26 cellular contexts compared by ENCODE assay signal in the genomic region with DNA sequence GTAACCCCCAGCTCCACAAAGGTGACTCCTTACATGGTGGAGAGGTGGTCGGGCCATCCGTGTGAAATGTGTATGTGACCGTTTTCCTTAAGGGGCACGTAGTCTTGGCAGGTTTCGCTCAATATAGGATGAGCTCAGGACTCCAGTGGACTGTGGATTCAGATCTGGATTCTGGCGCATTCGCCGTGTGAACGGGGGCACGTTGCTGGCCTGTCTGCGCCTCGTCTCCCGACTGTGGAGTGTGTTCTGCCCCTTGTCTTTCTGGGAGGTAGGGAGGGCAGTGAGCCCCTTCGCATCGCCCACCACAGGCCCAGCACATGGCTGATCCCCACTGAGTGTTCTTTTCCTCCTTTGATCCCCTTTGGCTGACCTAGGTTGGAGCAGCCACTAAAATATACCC.
"Had no signal": no experiment of that assay in that cellular context is flagged by ENCODE, and none has a peak within 500 bp of the region (broad histone marks: within the 10 kb centered on the region; RNA-seq: fewer than 3 reads in every experiment).

No MANE protein-coding gene starts in this region.

- ATAC-seq: activated CD8-positive, alpha-beta T cell treated with anti-CD3 and anti-CD28 coated beads, Interleukin-2, amount 10 ng/mL, durations not matched to agents 7 days and 5 days; activated naive CD4-positive, alpha-beta T cell treated with anti-CD3 and anti-CD28 coated beads, Interleukin-2, amount 50 U/mL, for 72 hours; activated naive CD8-positive, alpha-beta T cell treated with anti-CD3 and anti-CD28 coated beads, Interleukin-2, amount 50 U/mL, for 24 hours; activated T-cell treated with anti-CD3 and anti-CD28 coated beads, Interleukin-2, amount 50 U/mL, for 4 hours; body of pancreas; SK-N-SH treated with all-trans-retinoic acid at 6 μM for 48 hours; WTC11 had no signal

- H3K4me3 ChIP-seq: ascending aorta, body of pancreas, SJSA1 had no signal

- FAIRE-seq: bronchial epithelial cell had no signal

- H3K4me1 ChIP-seq: ascending aorta had no signal

- H3K9me3 ChIP-seq: ascending aorta, body of pancreas, SJSA1 had no signal

- H3K27ac ChIP-seq: ascending aorta, body of pancreas, SJSA1 had no signal

- H3K27me3 ChIP-seq: ascending aorta, body of pancreas, SJSA1 had no signal

- DNase-seq: activated CD4-positive, alpha-beta T cell treated with anti-CD3 and anti-CD28 coated beads for 48 hours; activated CD4-positive, alpha-beta T cell treated with anti-CD3 and anti-CD28 coated beads, Interleukin-2, amount 50 U/mL, for 4 hours; activated CD4-positive, CD25-positive, alpha-beta regulatory T cell treated with anti-CD3 and anti-CD28 coated beads, Interleukin-2, amount 50 U/mL, for 72 hours; activated CD8-positive, alpha-beta T cell treated with anti-CD3 and anti-CD28 coated beads, Interleukin-2, amount 10 ng/mL, durations not matched to agents 7 days and 5 days; activated effector memory CD4-positive, alpha-beta T cell treated with anti-CD3 and anti-CD28 coated beads, Interleukin-2, amount 50 U/mL, for 16 hours; activated naive CD4-positive, alpha-beta T cell treated with Interleukin-2 at 50 U/mL for 16 hours; activated naive CD8-positive, alpha-beta T cell treated with anti-CD3 and anti-CD28 coated beads, Interleukin-2, amount 50 U/mL, for 24 hours; activated T-cell treated with anti-CD3 and anti-CD28 coated beads, Interleukin-2, amount 50 U/mL, for 4 hours; amniotic stem cell; body of pancreas; Kasumi-1; NCI-H1092; NCI-H1417; NCI-H2029; NCI-H345; NCI-H510A; NCI-H526 treated with DMSO at 0.1 percent for 48 hours; NCI-H82; SHP77; SW 1271 had no signal
